Comparison of ENCODE assay signal across 9 cellular contexts in the genomic region with DNA sequence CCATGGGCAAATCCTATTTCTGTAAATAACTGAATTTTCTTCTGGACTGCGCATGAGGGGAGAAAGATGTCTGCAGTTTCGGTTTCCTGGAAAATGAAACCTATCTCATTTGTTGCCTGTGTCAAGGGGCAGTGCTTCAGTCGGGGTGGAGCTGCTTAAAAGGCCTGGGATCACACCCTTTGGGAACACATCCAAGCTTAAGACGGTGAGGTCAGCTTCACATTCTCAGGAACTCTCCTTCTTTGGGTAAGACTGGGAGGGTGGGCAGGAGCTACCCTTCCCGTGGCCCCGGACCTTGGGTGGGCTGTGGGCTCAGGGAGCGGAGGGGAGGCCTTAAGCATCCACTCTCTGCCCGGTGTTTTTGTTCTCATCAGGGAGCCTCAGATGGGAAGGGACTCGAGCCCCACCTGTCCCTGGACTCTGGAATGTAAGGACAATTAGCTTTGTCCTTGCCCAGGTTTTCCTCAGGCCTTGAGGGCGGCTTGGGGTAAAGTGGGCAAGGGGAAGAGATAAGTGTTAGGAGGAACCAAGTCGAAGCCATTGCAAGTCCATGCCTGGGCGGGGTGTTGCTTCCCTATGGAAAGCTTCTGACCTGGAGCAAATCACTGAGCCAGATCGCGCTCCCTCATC. TPM values are rescaled to one million over a fixed set of nuclear protein-coding genes. Genes with fewer than 3 reads are reported as not detected.
DNase-seq lines count a peak whose midpoint lies in the region; ATAC-seq and TF ChIP-seq lines count a peak whose summit lies in the region.
"Had no signal": no experiment of that assay in that cellular context is flagged by ENCODE, and none has a peak within 500 bp of the region (broad histone marks: within the 10 kb centered on the region; RNA-seq: fewer than 3 reads in every experiment).

Gene IFI27, plus strand, starts transcription at position 185 of the 630 bp plus-strand sequence.

- H3K27me3 ChIP-seq in left ventricle myocardium inferior (ENCODE audit: low read depth): no peaks in the 10 kb centered on the region
- peaks cover 0 to 3% (median 0%) of the 10 kb centered on the region in 3 donors for H3K27me3 ChIP-seq in skeletal muscle tissue (ENCODE audit: control insufficient read depth in 3 of 3, insufficient read depth in 3 of 3, low read length in 3 of 3)

- intact Hi-C loops in left ventricle myocardium inferior (cut with micrococcal nuclease): no loop called here

- no peak for ATAC-seq in GM18867 (IDR thresholded peaks at IDR 0.05; ENCODE audit: unreplicated experiment)

- DNase-seq in left ventricle myocardium inferior (peak; percentile 41), germinal center (ENCODE audit: low spot score) (no peak), C1 segment of cervical spinal cord (lab: John Stamatoyannopoulos, UW) (no peak)
- no peak for DNase-seq in stimulated activated CD4-positive, alpha-beta T cell treated with anti-CD3 and anti-CD28 coated beads, Interleukin-1b, Interleukin-23, amount 100 ng/mL, for 48 hours
- DNase-seq: NCI-H69 had no signal

- CTCF ChIA-PET in HEK293 (lab: Yijun Ruan, JAX): interaction anchor here (0.7 to 1.2 kb wide), 2 partner anchors 21 to 456 kb away, joined by 3 to 7 read pairs; no protein-coding TSS in a partner anchor

- H3K4me3 ChIP-seq in HEK293 (ENCODE audit: low read depth, low read length): no peak within 1 kb of the TSS
- peak within 1 kb of the TSS; percentile 69 for H3K4me3 ChIP-seq in left ventricle myocardium inferior
- H3K4me3 ChIP-seq in skeletal muscle tissue (ENCODE audit: low read length in 3 of 3): peak within 1 kb of the TSS; percentile 49 to 77 (median 67)

- H3K9ac ChIP-seq in skeletal muscle tissue (ENCODE audit: low read depth in 1 of 3, low read length in 3 of 3): peak within 1 kb of the TSS; percentile 39 to 81 (median 66)

- H3K9me3 ChIP-seq in HEK293 (ENCODE audit: control insufficient read depth, insufficient read depth, low read depth, low read length): no peaks in the 10 kb centered on the region
- H3K9me3 ChIP-seq in left ventricle myocardium inferior (replicated peaks): no peaks in the 10 kb centered on the region
- H3K9me3 ChIP-seq in skeletal muscle tissue (ENCODE audit: control insufficient read depth in 3 of 3, low read length in 3 of 3): no peaks in the 10 kb centered on the region

- POLR2A ChIA-PET in HEK293 (lab: Yijun Ruan, JAX): no interaction called here

- H3K36me3 ChIP-seq in HEK293 (ENCODE audit: control insufficient read depth in 2 of 2, insufficient read depth in 1 of 2, low read length in 2 of 2): no peaks in the 10 kb centered on the region
- H3K36me3 ChIP-seq in left ventricle myocardium inferior: no peaks in the 10 kb centered on the region
- H3K36me3 ChIP-seq in skeletal muscle tissue (ENCODE audit: control insufficient read depth in 3 of 3, insufficient read depth in 3 of 3, low read length in 3 of 3): no peaks in the 10 kb centered on the region

- TF ChIP-seq CTCF in HEK293 (tag by site-specific recombination; IDR thresholded peaks at IDR 0.05) (no peak), left ventricle myocardium inferior (IDR thresholded peaks at IDR 0.05; ENCODE audit: borderline replicate concordance) (no peak)

- H3K4me1 ChIP-seq in HEK293 (ENCODE audit: control insufficient read depth, insufficient read depth, low read length): peaks cover 3% of the 10 kb centered on the region; the same call in 1 of the 2 replicates
- peaks cover 53% of the 10 kb centered on the region for H3K4me1 ChIP-seq in left ventricle myocardium inferior
- peaks cover 13 to 19% (median 16%) of the 10 kb centered on the region in 3 donors for H3K4me1 ChIP-seq in skeletal muscle tissue (ENCODE audit: control insufficient read depth in 3 of 3, insufficient read depth in 3 of 3, low read length in 3 of 3)

- H3K27ac ChIP-seq in HEK293 (ENCODE audit: extremely low read depth, low read depth, low read length): no peak within 1 kb of the TSS
- peak within 1 kb of the TSS; percentile 29 for H3K27ac ChIP-seq in angular gyrus (ENCODE audit: low read depth, low read length)
- peak within 1 kb of the TSS; percentile 89 for H3K27ac ChIP-seq in left ventricle myocardium inferior (replicated peaks)
- peak within 1 kb of the TSS; percentile 76 for H3K27ac ChIP-seq in skeletal muscle tissue (ENCODE audit: low read depth, low read length)

TF ChIP-seq in HEK293, 187 proteins besides CTCF, POLR2A, EP300 and RAD21:
- TF ChIP-seq KLF17 (tag by site-specific recombination; IDR thresholded peaks at IDR 0.05): peak; percentile 68
- no peak for TF ChIP-seq ZNF704 (tag by site-specific recombination; IDR thresholded peaks at IDR 0.05)
- no peak for TF ChIP-seq SETDB1 (IDR thresholded peaks at IDR 0.05; ENCODE audit: insufficient read length, low read length)
- TF ChIP-seq ZNF426 (tag by site-specific recombination; IDR thresholded peaks at IDR 0.05): no peak
- 0 out of 2 replicates have a peak, but pooled peaks have one; percentile 54 for TF ChIP-seq KLF1 (tag by site-specific recombination; IDR thresholded peaks at IDR 0.05)

RNA-seq across cellular contexts. Expression of gene IFI27, which starts in this region (rescaled TPM):
- total RNA-seq in left ventricle myocardium inferior (130 TPM), skeletal muscle tissue (1.6 TPM)

Comparison
In these comparisons a context has a peak if more than half of its experiments do, and no peak if none do; other contexts are left out.
1. RNA of gene IFI27 (total RNA-seq): 130 TPM in left ventricle myocardium inferior (single experiment); 1.6 TPM in skeletal muscle tissue (single experiment); every median in the first group is over 10 times any median in the second.